In genomic region chr5:128084228-128085167, GRCh38 we compare ENCODE assay signal across 8 cellular contexts. TPM values are rescaled to one million over a fixed set of nuclear protein-coding genes. Genes with fewer than 3 reads are reported as not detected.
DNase-seq lines count a peak whose midpoint lies in the region; ATAC-seq and TF ChIP-seq lines count a peak whose summit lies in the region.

No MANE protein-coding gene starts in this region.

- no peak for TF ChIP-seq RAD21 in liver (IDR thresholded peaks at IDR 0.05)

- peak; percentile 42 for DNase-seq in Daoy (ENCODE audit: low read depth)
- peak; percentile 71 for DNase-seq in Karpas-422
- peak; percentile 62 for DNase-seq in activated CD4-positive, alpha-beta T cell treated with anti-CD3 and anti-CD28 coated beads for 48 hours
- peak; percentile 75 for DNase-seq in coronary artery (ENCODE audit: low spot score)
- peak; percentile 45 to 61 for DNase-seq in stimulated activated CD4-positive, alpha-beta T cell treated with anti-CD3 and anti-CD28 coated beads, Interleukin-4, amount 100 ng/mL, for 4 hours
- no peak for DNase-seq in cortex of kidney (lab: John Stamatoyannopoulos, UW)

- H3K9ac ChIP-seq in Karpas-422 (ENCODE audit: low read length) (peak overlapping the region; percentile 95), liver (ENCODE audit: low read depth in 1 of 2, low read length in 2 of 2) (peak overlapping the region; percentile 8 to 36)

- H3K9me2 ChIP-seq in Karpas-422 (replicated peaks; ENCODE audit: insufficient read depth, low read length), result no peaks in the 10 kb centered on the region

- peaks cover 51% of the 10 kb centered on the region for H3K4me1 ChIP-seq in Karpas-422 (ENCODE audit: low read length)
- peaks cover 4 to 14% (median 11%) of the 10 kb centered on the region in 4 donors for H3K4me1 ChIP-seq in liver (ENCODE audit: control insufficient read depth in 4 of 4, insufficient read depth in 4 of 4, low read length in 3 of 4)

- no peak overlapping the region for H2AFZ ChIP-seq in Karpas-422 (ENCODE audit: low read length)

- TF ChIP-seq CTCF in coronary artery (IDR thresholded peaks at IDR 0.05) (no peak), liver (IDR thresholded peaks at IDR 0.05; ENCODE audit: low read depth, low read length, missing input control) (no peak)

- peak; percentile 31 for ATAC-seq in GM21723 (IDR thresholded peaks at IDR 0.05; ENCODE audit: unreplicated experiment)

- H3K4me3 ChIP-seq in Karpas-422 (ENCODE audit: low read length) (peak overlapping the region; percentile 76), coronary artery (peak overlapping the region; percentile 92), liver (ENCODE audit: low read depth in 1 of 3, low read length in 3 of 3) (peak overlapping the region; percentile 51 to 79 (median 78))

- H3K36me3 ChIP-seq in Karpas-422 (ENCODE audit: insufficient read depth, low read length) (peaks cover 47% of the 10 kb centered on the region), liver (ENCODE audit: control insufficient read depth in 4 of 4, insufficient read depth in 3 of 4, low read depth in 1 of 4, low read length in 3 of 4) (no peaks in the 10 kb centered on the region)

- H3K27me3 ChIP-seq in Karpas-422 (ENCODE audit: low read length) (no peaks in the 10 kb centered on the region), liver (ENCODE audit: control insufficient read depth in 4 of 4, insufficient read depth in 4 of 4, low read length in 3 of 4) (no peaks in the 10 kb centered on the region)

- 5% methylated on average over 71 of the region's 71 CpGs for WGBS in liver

- no peaks in the 10 kb centered on the region for H3K9me3 ChIP-seq in Karpas-422 (ENCODE audit: low read length)
- no peaks in the 10 kb centered on the region for H3K9me3 ChIP-seq in liver (ENCODE audit: control insufficient read depth in 4 of 4, low read length in 3 of 4)

- H4K20me1 ChIP-seq in Karpas-422 (ENCODE audit: insufficient read depth, low read depth, low read length), result peaks cover 48% of the 10 kb centered on the region

- H3K79me2 ChIP-seq in Karpas-422 (ENCODE audit: low read length), result peaks cover 90% of the 10 kb centered on the region

- H3K4me2 ChIP-seq in Karpas-422 (ENCODE audit: low read depth, low read length, poor library complexity, severe bottlenecking), result peak overlapping the region; percentile 88

- H3K27ac ChIP-seq in Karpas-422 (ENCODE audit: low read length), result peak overlapping the region; percentile 70
- peak overlapping the region; percentile 96 to 98 for H3K27ac ChIP-seq in coronary artery
- H3K27ac ChIP-seq in liver (ENCODE audit: low read depth in 1 of 2, low read length in 2 of 2), result no peak overlapping the region

TF ChIP-seq in liver, 16 proteins besides CTCF, POLR2A, EP300 and RAD21:
- no peak for TF ChIP-seq HNF4G (IDR thresholded peaks at IDR 0.05)
- TF ChIP-seq NR2F2 (IDR thresholded peaks at IDR 0.05), result no peak
- no peak for TF ChIP-seq GABPA (IDR thresholded peaks at IDR 0.05 in 1 of 2, conservative IDR thresholded peaks at IDR 0.05 in 1 of 2)
- TF ChIP-seq MAX (IDR thresholded peaks at IDR 0.05), result no peak
- peak; percentile 29 for TF ChIP-seq YY1 (IDR thresholded peaks at IDR 0.05)
- TF ChIP-seq JUND (IDR thresholded peaks at IDR 0.05), result no peak
- TF ChIP-seq HNF4A (conservative IDR thresholded peaks at IDR 0.05), result no peak

RNA-seq across cellular contexts. Expression of gene SLC12A2, which starts 0.9 kb away (rescaled TPM):
- total RNA-seq in Daoy (2014; rRNA removed; shearing (Covaris generic)), result 24.6 and 46.6 TPM in 2 replicates
- 235 and 297 TPM in 2 replicates for total RNA-seq in Karpas-422 (2014; rRNA removed; shearing (Covaris generic); ENCODE audit: low replicate concordance)
- total RNA-seq in liver, result 10 to 100 TPM in 1 of 2 donors, 1 to 10 TPM in 1; 7.6 to 10.9 TPM
- 1 to 10 TPM; 2.5 to 3.8 TPM for polyA plus RNA-seq in liver

Comparison
In these comparisons a context has a peak if more than half of its experiments do, and no peak if none do; other contexts are left out.
1. H3K27ac ChIP-seq: peak in Karpas-422 (single experiment) and coronary artery (2 of 2); none in liver (0 of 2).
2. Peak in every context shown above with its lines, with median percentiles within 50 percentile points of each other: H3K4me3 ChIP-seq.